Comparison of ENCODE assay signal across 8 cellular contexts in the genomic region with DNA sequence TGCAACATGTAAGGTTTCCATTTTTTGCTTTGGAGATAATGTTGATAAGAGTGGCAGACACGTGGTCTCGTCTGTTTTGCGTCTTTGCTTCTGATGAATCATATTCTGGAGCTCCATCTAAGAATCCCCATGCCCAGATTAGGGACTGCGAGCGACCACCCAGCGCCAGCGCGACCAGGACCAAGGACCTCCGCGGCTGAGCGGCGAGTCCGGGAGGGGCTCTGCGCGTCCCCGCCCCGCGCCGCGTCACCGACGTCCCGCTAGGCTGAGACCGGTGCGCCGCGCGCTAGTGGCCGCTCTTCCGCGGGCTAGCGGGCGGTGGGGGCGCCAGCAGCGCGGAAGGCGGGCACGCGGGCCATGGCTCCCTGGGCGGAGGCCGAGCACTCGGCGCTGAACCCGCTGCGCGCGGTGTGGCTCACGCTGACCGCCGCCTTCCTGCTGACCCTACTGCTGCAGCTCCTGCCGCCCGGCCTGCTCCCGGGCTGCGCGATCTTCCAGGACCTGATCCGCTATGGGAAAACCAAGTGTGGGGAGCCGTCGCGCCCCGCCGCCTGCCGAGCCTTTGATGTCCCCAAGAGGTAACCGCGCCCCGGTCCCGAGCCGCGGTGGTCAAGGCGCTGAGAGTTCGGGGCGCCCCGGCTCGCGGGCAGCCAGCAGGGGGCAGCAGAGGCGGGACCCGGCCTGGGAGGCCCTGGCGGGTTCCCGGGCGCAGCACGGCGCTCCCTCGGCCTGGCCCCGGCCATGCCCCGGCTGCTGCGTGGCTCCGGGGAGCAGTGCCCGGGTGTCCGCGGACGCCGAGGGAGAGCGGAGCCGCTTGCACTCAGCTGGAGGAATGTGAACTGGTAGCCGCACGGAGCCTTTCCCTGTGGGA. TPM values are rescaled to one million over a fixed set of nuclear protein-coding genes. Genes with fewer than 3 reads are reported as not detected.
DNase-seq lines count a peak whose midpoint lies in the region; ATAC-seq, FAIRE-seq and TF ChIP-seq lines count a peak whose summit lies in the region.

A gene (plus strand): TSS at position 263 of the 871 bp plus-strand sequence. CDS start 95 bp downstream, at position 358.

- DNase-seq in GM04504 (ENCODE audit: low read depth) (peak; percentile 58), H54 (ENCODE audit: insufficient read length, low spot score) (peak; percentile 53), LNCaP clone FGC (ENCODE audit: low read depth) (no peak), SJSA1 (ENCODE audit: low read depth in 1 of 2, low spot score in 2 of 2) (peak; percentile 83 to 92), nucleus accumbens (lab: John Stamatoyannopoulos, UW) (peak in 55 of 56 donors; percentile 19 to 93 (median 80)), suprapubic skin (ENCODE audit: low spot score in 2 of 2) (peak; percentile 88 to 90)
- DNase-seq in activated naive CD4-positive, alpha-beta T cell (lab: John Stamatoyannopoulos, UW), result peak; percentile 53 to 76 (median 58)

- peak; percentile 96 for ATAC-seq in gastroesophageal sphincter

- TF ChIP-seq POLR2A in H54 (IDR thresholded peaks at IDR 0.05; ENCODE audit: low read depth, low read length), result peak; percentile 78
- peak; percentile 58 to 59 for TF ChIP-seq POLR2A in gastroesophageal sphincter (IDR thresholded peaks at IDR 0.05)
- TF ChIP-seq POLR2A in suprapubic skin (IDR thresholded peaks at IDR 0.05), result peak in 1 of 2 donors; percentile 40

- H3K4me3 ChIP-seq in LNCaP clone FGC (ENCODE audit: low read depth, low read length) (peak within 1 kb of the TSS; percentile 68), SJSA1 (peak within 1 kb of the TSS; percentile 60), gastroesophageal sphincter (peak within 1 kb of the TSS; percentile 35 to 83), suprapubic skin (peak within 1 kb of the TSS; percentile 92)

- no peaks in the 10 kb centered on the region for H3K36me3 ChIP-seq in SJSA1
- no peaks in the 10 kb centered on the region for H3K36me3 ChIP-seq in gastroesophageal sphincter
- H3K36me3 ChIP-seq in suprapubic skin, result no peaks in the 10 kb centered on the region

- TF ChIP-seq EP300 in gastroesophageal sphincter (IDR thresholded peaks at IDR 0.05), result no peak
- TF ChIP-seq EP300 in suprapubic skin (IDR thresholded peaks at IDR 0.05), result no peak

- 0% methylated on average over 3 of the region's 95 CpGs for WGBS in gastroesophageal sphincter (ENCODE audit: low coverage in 1 of 2), 2 donors
- under 1% methylated on average over 60 of the region's 95 CpGs for WGBS in suprapubic skin

- TF ChIP-seq CTCF in LNCaP clone FGC (IDR thresholded peaks at IDR 0.05; ENCODE audit: control insufficient read depth, extremely low read depth, insufficient read depth) (peak; percentile 81), gastroesophageal sphincter (IDR thresholded peaks at IDR 0.05) (peak; percentile 88 to 95 (median 94)), suprapubic skin (IDR thresholded peaks at IDR 0.05) (peak; percentile 90 to 97)

- H3K27me3 ChIP-seq in SJSA1 (replicated peaks) (no peaks in the 10 kb centered on the region), gastroesophageal sphincter (no peaks in the 10 kb centered on the region), suprapubic skin (no peaks in the 10 kb centered on the region)

- peak within 1 kb of the TSS; percentile 60 for H3K27ac ChIP-seq in SJSA1
- H3K27ac ChIP-seq in gastroesophageal sphincter, result peak within 1 kb of the TSS; percentile 44 to 97 (median 94)
- H3K27ac ChIP-seq in suprapubic skin, result peak within 1 kb of the TSS; percentile 95

- FAIRE-seq in H54 (lab: Jason Lieb, UNC), result no peak

- no peaks in the 10 kb centered on the region for H3K9me3 ChIP-seq in SJSA1 (replicated peaks)
- H3K9me3 ChIP-seq in gastroesophageal sphincter, result no peaks in the 10 kb centered on the region
- H3K9me3 ChIP-seq in suprapubic skin, result no peaks in the 10 kb centered on the region

- H3K4me1 ChIP-seq in SJSA1 (replicated peaks), result peaks cover 14% of the 10 kb centered on the region
- H3K4me1 ChIP-seq in gastroesophageal sphincter, result peaks cover 0 to 27% (median 16%) of the 10 kb centered on the region in 3 donors
- H3K4me1 ChIP-seq in suprapubic skin, result peaks cover 24% of the 10 kb centered on the region

RNA-seq across cellular contexts. Expression of the gene that starts here (rescaled TPM):
- 13.6 and 18.2 TPM in 2 replicates for total RNA-seq in SJSA1 (2014; rRNA removed; shearing (Covaris generic))
- 1 to 10 TPM; 1.6 to 6.0 (median 4.8) TPM for total RNA-seq in gastroesophageal sphincter
- total RNA-seq in suprapubic skin, result 10 to 100 TPM in 3 of 4 donors, 1 to 10 TPM in 1; 9.3 to 24.8 (median 17.1) TPM
